Comparison of ENCODE assay signal across 16 cellular contexts in genomic region chr17:31917065-31917529, GRCh38. TPM values are rescaled to one million over a fixed set of nuclear protein-coding genes. Genes with fewer than 3 reads are reported as not detected.
DNase-seq lines count a peak whose midpoint lies in the region; FAIRE-seq and TF ChIP-seq lines count a peak whose summit lies in the region.
"Had no signal": no experiment of that assay in that cellular context is flagged by ENCODE, and none has a peak within 500 bp of the region (broad histone marks: within the 10 kb centered on the region; RNA-seq: fewer than 3 reads in every experiment).

No MANE protein-coding gene starts in this region.

- DNase-seq in cardiac muscle cell (ENCODE audit: low read depth in 1 of 2, low spot score in 1 of 2) (peak in 1 of 2 donors; percentile 31), cardiac septum (ENCODE audit: low spot score) (no peak), choroid plexus epithelial cell (ENCODE audit: low read depth) (no peak), mesenteric fat pad (ENCODE audit: low spot score) (peak; percentile 86), testis (no peak), posterior cingulate gyrus (no peak), SHP77 (lab: John Stamatoyannopoulos, UW) (no peak), urothelium cell line (ENCODE audit: low spot score) (no peak)
- DNase-seq: ACHN; activated CD4-positive, alpha-beta T cell treated with anti-CD3 and anti-CD28 coated beads for 4 hours; immature natural killer cell; NCI-H187 treated with DMSO at 0.1 percent for 48 hours; NCI-H524 treated with DMSO at 0.1 percent for 48 hours; Peyer's patch; T-helper 17 cell had no signal

- no peak for FAIRE-seq in urothelium cell line (lab: Jason Lieb, UNC)
- FAIRE-seq: frontal cortex had no signal

- H3K36me3 ChIP-seq in cardiac muscle cell = no peaks in the 10 kb centered on the region
- H3K36me3 ChIP-seq in testis (ENCODE audit: low read depth, missing control alignments) = no peaks in the 10 kb centered on the region
- H3K36me3 ChIP-seq: Peyer's patch had no signal

- H3K27ac ChIP-seq in cardiac muscle cell = no peak overlapping the region
- H3K27ac ChIP-seq in testis = no peak overlapping the region
- H3K27ac ChIP-seq: Peyer's patch had no signal

- H3K9me3 ChIP-seq in cardiac muscle cell (ENCODE audit: low read depth) (no peaks in the 10 kb centered on the region), testis (no peaks in the 10 kb centered on the region)
- H3K9me3 ChIP-seq: Peyer's patch had no signal

- WGBS in testis, 2 donors = 12 to 23% methylated on average over 25 to 38 of the region's 45 CpGs

- intact Hi-C loops in cardiac septum (cut with DNase I) = no loop called here
- intact Hi-C loops in testis (cut with DNase I; ENCODE audit: low total_unique reads) = no loop called here
- intact Hi-C loops in posterior cingulate gyrus (cut with DNase I) = no loop called here

- TF ChIP-seq POLR2A in testis (IDR thresholded peaks at IDR 0.05) = no peak

- peak; percentile 13 for TF ChIP-seq CTCF in cardiac muscle cell (IDR thresholded peaks at IDR 0.05; ENCODE audit: low read depth, low read length)
- TF ChIP-seq CTCF in choroid plexus epithelial cell (conservative IDR thresholded peaks at IDR 0.05; ENCODE audit: low read depth, low read length) = no peak
- no peak for TF ChIP-seq CTCF in testis (IDR thresholded peaks at IDR 0.05)

- no peak overlapping the region for H3K4me3 ChIP-seq in cardiac muscle cell
- peak overlapping the region; percentile 34 for H3K4me3 ChIP-seq in choroid plexus epithelial cell (ENCODE audit: low read depth, low read length)
- H3K4me3 ChIP-seq in testis = peak overlapping the region; percentile 34 to 45

- H3K27me3 ChIP-seq in cardiac muscle cell (no peaks in the 10 kb centered on the region), testis (no peaks in the 10 kb centered on the region)

- H3K4me1 ChIP-seq in cardiac muscle cell (ENCODE audit: low read depth) (no peaks in the 10 kb centered on the region), testis (no peaks in the 10 kb centered on the region)

RNA-seq across cellular contexts. Expression of gene UTP6, which starts 15.6 kb away (rescaled TPM):
- total RNA-seq in cardiac muscle cell (22.4 and 35.0 TPM in 2 replicates), cardiac septum (27.2 TPM), mesenteric fat pad (56.3 TPM), testis (10 to 100 TPM; 45.0 to 46.5 TPM)
- polyA plus RNA-seq in cardiac muscle cell (55.7 and 72.6 TPM in 2 replicates), testis (ENCODE audit: insufficient read depth, low read depth, low replicate concordance) (80.6 TPM)

RNA-seq across cellular contexts. Expression of gene SUZ12, which starts 19.7 kb away (rescaled TPM):
- total RNA-seq in cardiac muscle cell (6.5 and 11.8 TPM in 2 replicates), cardiac septum (14.7 TPM), mesenteric fat pad (19.6 TPM), testis (10 to 100 TPM; 38.2 to 42.0 TPM)
- polyA plus RNA-seq in cardiac muscle cell (16.7 and 22.6 TPM in 2 replicates), testis (ENCODE audit: insufficient read depth, low read depth, low replicate concordance) (31.1 TPM)

RNA-seq across cellular contexts. Expression of gene COPRS, which starts 58.1 kb away (rescaled TPM):
- total RNA-seq in cardiac muscle cell (66.0 and 104 TPM in 2 replicates), cardiac septum (51.9 TPM), mesenteric fat pad (61.3 TPM), testis (100 to 1,000 TPM; 138 to 142 TPM)
- polyA plus RNA-seq in cardiac muscle cell (77.0 and 104 TPM in 2 replicates), testis (ENCODE audit: insufficient read depth, low read depth, low replicate concordance) (485 TPM)
